Comparison of ENCODE assay signal across 1 cellular context in the genomic region with DNA sequence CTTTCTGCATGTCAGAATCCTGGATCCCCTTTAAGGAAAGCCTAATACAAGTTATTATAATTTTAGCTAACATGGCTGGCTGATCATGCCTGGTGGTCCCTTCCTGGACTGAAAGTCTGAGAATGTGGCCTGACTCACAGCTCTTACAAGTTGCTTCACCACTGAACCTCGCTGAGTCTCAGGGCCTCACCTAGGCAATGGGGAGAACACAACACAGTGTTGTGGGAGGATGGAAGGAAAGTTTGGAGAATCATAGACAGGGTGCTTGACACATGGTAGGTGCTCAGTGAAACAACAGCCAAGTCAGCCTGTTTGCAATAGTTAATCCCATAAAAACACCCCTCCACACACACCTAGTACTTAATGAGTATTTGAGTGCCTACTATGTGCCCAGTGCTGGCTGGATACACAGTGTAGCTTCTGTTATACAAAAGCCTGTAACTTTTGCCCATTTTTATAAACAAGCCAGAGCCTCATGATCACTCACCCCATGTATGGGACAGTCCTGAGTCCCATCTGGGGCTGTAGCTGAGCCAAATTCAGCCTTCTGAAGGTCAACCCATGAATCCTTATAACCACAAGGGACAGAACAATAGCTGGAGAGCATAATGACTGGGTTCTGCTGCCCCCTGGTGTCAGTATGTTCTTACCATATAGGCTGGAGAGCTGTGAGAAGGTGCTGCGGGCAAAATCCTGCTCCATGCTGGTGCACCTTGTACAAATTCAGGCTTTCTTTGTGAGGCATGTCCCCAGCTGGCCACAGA.
TF ChIP-seq lines count a peak whose summit lies in the region.

No MANE protein-coding gene starts in this region.

TF ChIP-seq in H1, 55 proteins besides CTCF, POLR2A, EP300 and RAD21:
- no peak for TF ChIP-seq EGR1 (IDR thresholded peaks at IDR 0.05; ENCODE audit: borderline replicate concordance, low read depth, low read length)
- TF ChIP-seq ZNF274 (IDR thresholded peaks at IDR 0.05; ENCODE audit: borderline replicate concordance, extremely low read depth, low read length) = no peak
- no peak for TF ChIP-seq SIX5 (IDR thresholded peaks at IDR 0.05; ENCODE audit: low read depth, low read length)
